ENCODE assay signal across 7 cellular contexts in genomic region chr12:68609955-68610434, GRCh38. TPM values are rescaled to one million over a fixed set of nuclear protein-coding genes. Genes with fewer than 3 reads are reported as not detected.
A peak's percentile ranks its signal among the peaks of the same experiment; 100 is the strongest.
DNase-seq lines count a peak whose midpoint lies in the region; ATAC-seq and TF ChIP-seq lines count a peak whose summit lies in the region.

No MANE protein-coding gene starts in this region.

- no peak overlapping the region for H4K8ac ChIP-seq in mesendoderm (ENCODE audit: low read depth, low read length)

- no peaks in the 10 kb centered on the region for H3K27me3 Mint-ChIP-seq in chondrocyte (ENCODE audit: low read depth)

- no peaks in the 10 kb centered on the region for H3K9me3 ChIP-seq in OCI-LY1 (ENCODE audit: low read length)

- H3K27ac ChIP-seq in OCI-LY1 (ENCODE audit: low read depth, low read length, poor library complexity, severe bottlenecking) = peak overlapping the region; percentile 44
- H3K27ac ChIP-seq in mesendoderm (ENCODE audit: low read depth, low read length) = peak overlapping the region; percentile 100

- H3K36me3 Mint-ChIP-seq in chondrocyte (ENCODE audit: low read depth) = peaks cover 6% of the 10 kb centered on the region

- no peaks in the 10 kb centered on the region for H3K9me3 Mint-ChIP-seq in chondrocyte (ENCODE audit: low read depth)

- no CpG with 5 or more reads among the region's 13 CpGs for WGBS in mesendoderm (ENCODE audit: extremely low coverage, insufficient coverage, low lambda C conversion rate)

- H2BK120ac ChIP-seq in mesendoderm (ENCODE audit: low read depth, low read length) = no peak overlapping the region

- TF ChIP-seq CTCF in GM12875 (IDR thresholded peaks at IDR 0.05; ENCODE audit: borderline replicate concordance, insufficient read depth, low read depth, low read length) = no peak
- TF ChIP-seq CTCF in OCI-LY1 (IDR thresholded peaks at IDR 0.05; ENCODE audit: low read length) = no peak
- no peak for TF ChIP-seq CTCF in chondrocyte (IDR thresholded peaks at IDR 0.05)

- no peak overlapping the region for H3K18ac ChIP-seq in mesendoderm (ENCODE audit: low read length)

- H3F3A ChIP-seq in OCI-LY1 (ENCODE audit: insufficient read depth, low read length) = no peaks in the 10 kb centered on the region

- no peak overlapping the region for H2BK15ac ChIP-seq in mesendoderm (replicated peaks; ENCODE audit: low read depth)

- DNase-seq in chondrocyte (ENCODE audit: low spot score) = no peak
- no peak for DNase-seq in mesendoderm
- no peak for DNase-seq in activated effector memory CD4-positive, alpha-beta T cell treated with Interleukin-2 at 50 U/mL for 16 hours

- H3K23ac ChIP-seq in mesendoderm (ENCODE audit: low read length) = no peak overlapping the region

- H3K4ac ChIP-seq in mesendoderm (ENCODE audit: low read depth, low read length) = peak overlapping the region; percentile 60

- H3K9ac ChIP-seq in OCI-LY1 (ENCODE audit: low read length) (peak overlapping the region; percentile 85), mesendoderm (ENCODE audit: low read length) (peak overlapping the region; percentile 93)

- peak overlapping the region; percentile 72 for H3K4me3 ChIP-seq in GM12875 (ENCODE audit: low read depth, low read length)
- peak overlapping the region; percentile 83 for H3K4me3 ChIP-seq in OCI-LY1 (ENCODE audit: low read depth, low read length, poor library complexity, severe bottlenecking)
- peak overlapping the region; percentile 63 for H3K4me3 ChIP-seq in mesendoderm (ENCODE audit: low read length)

- no peak overlapping the region for H4K5ac ChIP-seq in mesendoderm (ENCODE audit: low read length)

- H2BK5ac ChIP-seq in mesendoderm (ENCODE audit: low read length) = peak overlapping the region; percentile 68

- H3K4me1 ChIP-seq in OCI-LY1 (ENCODE audit: insufficient read depth, low read length, severe bottlenecking) (peaks cover 37% of the 10 kb centered on the region), mesendoderm (ENCODE audit: control insufficient read depth, low read depth, low read length) (peaks cover 4% of the 10 kb centered on the region)

- H3K56ac ChIP-seq in mesendoderm (ENCODE audit: low read length) = peak overlapping the region; percentile 94

- peak overlapping the region; percentile 99 for H3K27ac Mint-ChIP-seq in chondrocyte (ENCODE audit: unreplicated experiment)

- peaks cover 43% of the 10 kb centered on the region for H3K4me1 Mint-ChIP-seq in chondrocyte (ENCODE audit: low read depth)

- ATAC-seq in HG03196 (IDR thresholded peaks at IDR 0.05; ENCODE audit: unreplicated experiment) = no peak
- no peak for ATAC-seq in HG03460 (IDR thresholded peaks at IDR 0.05; ENCODE audit: unreplicated experiment)

- peak overlapping the region; percentile 91 for H3K4me3 Mint-ChIP-seq in chondrocyte (ENCODE audit: unreplicated experiment)

- no peaks in the 10 kb centered on the region for H3K9me2 ChIP-seq in OCI-LY1 (ENCODE audit: low read depth, low read length)

- H3K79me2 ChIP-seq in OCI-LY1 (ENCODE audit: insufficient read depth, low read length) (peaks cover 37% of the 10 kb centered on the region), mesendoderm (ENCODE audit: control insufficient read depth, insufficient read depth, low read length) (peaks cover 34% of the 10 kb centered on the region)

- H3K27me3 ChIP-seq in OCI-LY1 (ENCODE audit: insufficient read depth, low read length) (no peaks in the 10 kb centered on the region), mesendoderm (ENCODE audit: insufficient read depth, low read length, poor library complexity) (no peaks in the 10 kb centered on the region)

- H2AK5ac ChIP-seq in mesendoderm (ENCODE audit: low read length) = no peak overlapping the region

- H2AFZ ChIP-seq in OCI-LY1 (ENCODE audit: low read length) = peak overlapping the region; percentile 52

- H3K4me2 ChIP-seq in OCI-LY1 (ENCODE audit: low read length) (peak overlapping the region; percentile 93), mesendoderm (ENCODE audit: low read length) (peak overlapping the region; percentile 80)

- H4K20me1 ChIP-seq in OCI-LY1 (ENCODE audit: insufficient read depth, low read length) = no peaks in the 10 kb centered on the region

- peaks cover 5% of the 10 kb centered on the region; the same call in 1 of the 2 replicates for H3K36me3 ChIP-seq in OCI-LY1 (ENCODE audit: insufficient read depth, low read length)
- no peaks in the 10 kb centered on the region for H3K36me3 ChIP-seq in mesendoderm (ENCODE audit: control insufficient read depth, insufficient read depth, low read length)

- no peaks in the 10 kb centered on the region for H3K79me1 ChIP-seq in mesendoderm (ENCODE audit: low read length)

RNA-seq across cellular contexts. Expression of gene RAP1B, which starts 0.7 kb away (rescaled TPM):
- total RNA-seq in chondrocyte = 163 to 239 TPM (median 229 TPM) in 3 replicates
- 121 TPM for polyA plus RNA-seq in mesendoderm (2013, experiment 1 of 2)
- polyA plus RNA-seq in mesendoderm (2013, experiment 2 of 2) = 122 TPM
